ENCODE assay signal across 1 cellular context in the genomic region with DNA sequence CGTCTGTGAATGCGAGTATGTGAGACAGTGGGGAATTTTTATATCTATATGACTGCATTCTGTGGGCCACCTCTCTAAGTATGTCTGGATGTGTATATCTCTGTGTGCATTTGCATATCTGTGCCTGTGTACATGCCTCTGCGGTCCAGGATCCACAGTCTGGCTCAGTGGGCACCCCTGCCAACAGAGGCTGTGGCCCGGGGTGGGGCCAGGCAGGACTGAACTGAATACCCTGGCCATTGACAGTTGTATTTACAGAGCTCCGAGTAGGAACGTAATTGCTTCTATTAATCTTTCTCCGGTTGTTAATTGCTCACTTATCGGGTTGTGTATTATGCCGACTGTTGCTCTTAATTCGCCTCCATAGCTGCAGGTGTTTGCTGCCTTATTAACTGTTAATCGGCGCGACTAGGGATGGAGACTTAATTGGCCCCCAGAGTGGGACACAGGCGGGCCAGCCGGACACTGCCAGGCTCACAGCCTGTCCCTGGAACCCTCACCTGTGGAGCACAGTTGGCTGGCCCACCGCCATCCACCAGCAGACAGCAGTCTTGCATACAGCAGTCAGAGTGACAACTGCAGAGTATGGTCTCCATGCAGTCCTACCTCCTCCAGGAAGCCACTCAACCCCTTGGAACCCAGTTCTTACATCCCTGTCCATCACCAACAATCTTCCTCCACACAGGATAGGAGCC.
TF ChIP-seq lines count a peak whose summit lies in the region.

No MANE protein-coding gene starts in this region.

TF ChIP-seq in WTC11, 78 proteins besides CTCF, POLR2A, EP300 and RAD21 (continued from another document):
- TF ChIP-seq, protein P1, sequence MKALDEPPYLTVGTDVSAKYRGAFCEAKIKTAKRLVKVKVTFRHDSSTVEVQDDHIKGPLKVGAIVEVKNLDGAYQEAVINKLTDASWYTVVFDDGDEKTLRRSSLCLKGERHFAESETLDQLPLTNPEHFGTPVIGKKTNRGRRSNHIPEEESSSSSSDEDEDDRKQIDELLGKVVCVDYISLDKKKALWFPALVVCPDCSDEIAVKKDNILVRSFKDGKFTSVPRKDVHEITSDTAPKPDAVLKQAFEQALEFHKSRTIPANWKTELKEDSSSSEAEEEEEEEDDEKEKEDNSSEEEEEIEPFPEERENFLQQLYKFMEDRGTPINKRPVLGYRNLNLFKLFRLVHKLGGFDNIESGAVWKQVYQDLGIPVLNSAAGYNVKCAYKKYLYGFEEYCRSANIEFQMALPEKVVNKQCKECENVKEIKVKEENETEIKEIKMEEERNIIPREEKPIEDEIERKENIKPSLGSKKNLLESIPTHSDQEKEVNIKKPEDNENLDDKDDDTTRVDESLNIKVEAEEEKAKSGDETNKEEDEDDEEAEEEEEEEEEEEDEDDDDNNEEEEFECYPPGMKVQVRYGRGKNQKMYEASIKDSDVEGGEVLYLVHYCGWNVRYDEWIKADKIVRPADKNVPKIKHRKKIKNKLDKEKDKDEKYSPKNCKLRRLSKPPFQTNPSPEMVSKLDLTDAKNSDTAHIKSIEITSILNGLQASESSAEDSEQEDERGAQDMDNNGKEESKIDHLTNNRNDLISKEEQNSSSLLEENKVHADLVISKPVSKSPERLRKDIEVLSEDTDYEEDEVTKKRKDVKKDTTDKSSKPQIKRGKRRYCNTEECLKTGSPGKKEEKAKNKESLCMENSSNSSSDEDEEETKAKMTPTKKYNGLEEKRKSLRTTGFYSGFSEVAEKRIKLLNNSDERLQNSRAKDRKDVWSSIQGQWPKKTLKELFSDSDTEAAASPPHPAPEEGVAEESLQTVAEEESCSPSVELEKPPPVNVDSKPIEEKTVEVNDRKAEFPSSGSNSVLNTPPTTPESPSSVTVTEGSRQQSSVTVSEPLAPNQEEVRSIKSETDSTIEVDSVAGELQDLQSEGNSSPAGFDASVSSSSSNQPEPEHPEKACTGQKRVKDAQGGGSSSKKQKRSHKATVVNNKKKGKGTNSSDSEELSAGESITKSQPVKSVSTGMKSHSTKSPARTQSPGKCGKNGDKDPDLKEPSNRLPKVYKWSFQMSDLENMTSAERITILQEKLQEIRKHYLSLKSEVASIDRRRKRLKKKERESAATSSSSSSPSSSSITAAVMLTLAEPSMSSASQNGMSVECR (CRISPR knock-in tag; IDR thresholded peaks at IDR 0.05; ENCODE audit: borderline replicate concordance) = no peak
- TF ChIP-seq, protein P2, sequence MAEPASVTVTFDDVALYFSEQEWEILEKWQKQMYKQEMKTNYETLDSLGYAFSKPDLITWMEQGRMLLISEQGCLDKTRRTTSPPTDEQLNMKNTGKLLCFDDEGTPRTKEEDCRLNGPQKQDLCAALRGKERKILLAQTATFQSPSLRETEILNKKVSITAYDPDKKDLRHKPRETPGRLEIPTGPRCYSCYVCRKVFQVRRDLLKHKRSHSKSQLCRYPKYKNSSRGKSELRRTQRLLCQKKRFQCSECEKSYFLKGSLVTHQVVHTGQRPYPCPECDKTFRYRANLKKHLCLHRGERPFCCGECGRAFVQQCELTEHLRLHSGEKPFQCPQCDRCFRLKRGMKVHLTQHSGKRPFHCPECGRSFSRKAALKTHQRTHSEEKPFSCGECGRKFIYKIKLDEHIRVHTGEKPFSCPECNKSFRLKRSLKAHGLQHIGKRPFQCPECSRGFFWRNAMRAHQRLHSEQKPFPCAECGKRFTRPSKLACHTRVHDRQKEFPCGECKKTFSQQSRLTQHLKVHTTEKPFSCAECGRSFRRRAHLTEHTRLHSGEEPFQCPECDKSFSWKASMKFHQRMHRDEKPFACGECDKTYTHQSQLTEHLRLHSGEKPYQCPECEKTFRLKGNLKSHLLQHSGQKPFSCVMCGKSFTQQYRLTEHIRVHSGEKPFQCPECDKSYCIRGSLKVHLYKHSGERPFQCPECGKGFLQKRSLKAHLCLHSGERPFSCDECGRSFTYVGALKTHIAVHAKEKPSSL (CRISPR knock-in tag; conservative IDR thresholded peaks at IDR 0.05) = no peak
TF ChIP-seq in WTC11: peak in this region for 0.
